In the genomic region with DNA sequence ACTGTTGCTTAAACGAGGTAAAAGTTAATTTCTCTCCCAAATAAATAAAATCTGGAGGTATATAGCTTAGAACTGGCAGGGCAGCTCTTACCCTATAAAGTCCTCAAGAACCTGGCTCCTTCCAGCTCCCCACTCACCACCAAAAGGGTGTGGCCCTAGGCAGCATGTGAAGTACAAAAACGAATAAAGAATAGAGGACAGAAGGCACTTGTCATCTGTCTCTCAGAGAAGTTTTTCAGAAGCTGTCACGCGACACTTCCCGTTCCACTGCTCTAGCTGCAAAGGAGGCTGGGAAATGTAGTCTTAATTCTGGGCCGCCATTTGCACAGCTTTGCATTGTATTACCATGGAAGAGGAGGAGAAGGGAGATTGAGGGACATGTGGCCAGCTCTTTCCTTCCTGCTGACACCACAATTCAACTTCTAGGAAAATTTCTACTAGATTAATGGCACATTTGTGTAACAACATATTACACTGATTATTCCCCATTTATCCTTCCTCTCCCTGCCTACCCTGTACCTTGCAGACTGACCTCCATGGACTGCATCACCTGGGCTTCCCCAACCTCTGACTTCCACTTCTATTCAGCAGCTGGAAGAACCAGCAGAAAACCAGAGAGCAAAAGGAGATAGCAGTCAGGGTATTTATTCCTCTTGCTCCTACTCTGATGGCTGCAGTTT, we compare ENCODE assay signal across 8 cellular contexts.
A peak's percentile ranks its signal among the peaks of the same experiment; 100 is the strongest.
DNase-seq lines count a peak whose midpoint lies in the region; ATAC-seq, FAIRE-seq and TF ChIP-seq lines count a peak whose summit lies in the region.

No MANE protein-coding gene starts in this region.

- TF ChIP-seq RAD21 in H1 (IDR thresholded peaks at IDR 0.05 in 1 of 2, conservative IDR thresholded peaks at IDR 0.05 in 1 of 2; ENCODE audit: low read depth in 2 of 2, low read length in 2 of 2), result no peak

- H3K4me3 Mint-ChIP-seq in activated CD8-positive, alpha-beta T cell treated with anti-CD3 and anti-CD28 coated beads for 36 hours, result peak overlapping the region; percentile 45

- peak overlapping the region; percentile 21 for H3K27ac Mint-ChIP-seq in activated CD8-positive, alpha-beta T cell treated with anti-CD3 and anti-CD28 coated beads for 36 hours

- peak overlapping the region; percentile 37 for H3K4me3 ChIP-seq in BJ (ENCODE audit: low read depth, low read length)
- H3K4me3 ChIP-seq in H1 (ENCODE audit: extremely low read depth in 1 of 4, insufficient read depth in 2 of 4, low read depth in 3 of 4, low read length in 4 of 4), result peak overlapping the region in 1 of 4 experiments; percentile 53; a peak in 4 of 8 replicates

- no peaks in the 10 kb centered on the region for H3K36me3 Mint-ChIP-seq in activated CD8-positive, alpha-beta T cell treated with anti-CD3 and anti-CD28 coated beads for 36 hours (ENCODE audit: low read depth)

- TF ChIP-seq EP300 in H1 (IDR thresholded peaks at IDR 0.05; ENCODE audit: borderline replicate concordance in 1 of 2, low read depth in 2 of 2, low read length in 2 of 2), result no peak

- H2BK15ac ChIP-seq in H1 (ENCODE audit: low read length), result no peak overlapping the region

- no peak overlapping the region for H2AK5ac ChIP-seq in H1 (ENCODE audit: low read depth, low read length)

- H3K14ac ChIP-seq in H1 (ENCODE audit: insufficient read length), result no peak overlapping the region

- H2AFZ ChIP-seq in H1 (ENCODE audit: low read length), result peak overlapping the region; percentile 100

- no peak for TF ChIP-seq POLR2A in H1 (IDR thresholded peaks at IDR 0.05; ENCODE audit: control extremely low read depth in 1 of 2, low read depth in 2 of 2, low read length in 2 of 2)

- H2BK12ac ChIP-seq in H1 (ENCODE audit: low read depth, low read length), result no peak overlapping the region

- H3K79me1 ChIP-seq in H1 (ENCODE audit: low read depth, low read length), result no peaks in the 10 kb centered on the region

- H3K9me3 Mint-ChIP-seq in activated CD8-positive, alpha-beta T cell treated with anti-CD3 and anti-CD28 coated beads for 36 hours, result no peaks in the 10 kb centered on the region

- TF ChIP-seq CTCF in BJ (IDR thresholded peaks at IDR 0.05; ENCODE audit: insufficient read depth, low read depth, low read length), result no peak
- no peak for TF ChIP-seq CTCF in activated CD8-positive, alpha-beta T cell treated with anti-CD3 and anti-CD28 coated beads for 36 hours (IDR thresholded peaks at IDR 0.05)
- TF ChIP-seq CTCF in H1 (IDR thresholded peaks at IDR 0.05; ENCODE audit: control extremely low read depth in 1 of 3, insufficient read depth in 1 of 3, low read depth in 1 of 3, low read length in 3 of 3), result no peak

- no peak overlapping the region for H4K8ac ChIP-seq in H1 (ENCODE audit: extremely low read depth, insufficient read depth, low read length)

- H3K4ac ChIP-seq in H1 (replicated peaks; ENCODE audit: insufficient read length, low read depth, low read length), result no peak overlapping the region

- intact Hi-C loops in activated CD8-positive, alpha-beta T cell treated with anti-CD3 and anti-CD28 coated beads for 36 hours (cut with micrococcal nuclease), result no loop called here

- no peaks in the 10 kb centered on the region; the same call in 1 of the 2 replicates for H3K23me2 ChIP-seq in H1 (ENCODE audit: low read depth, low read length)

- H4K20me1 ChIP-seq in H1 (replicated peaks in 1 of 2; ENCODE audit: control insufficient read depth in 1 of 2, insufficient read depth in 2 of 2, low read length in 2 of 2), result no peaks in the 10 kb centered on the region

- no peak overlapping the region for H3K27ac ChIP-seq in H1 (ENCODE audit: low read depth, low read length)

- H3K4me2 ChIP-seq in H1 (ENCODE audit: insufficient read depth in 1 of 2, low read depth in 2 of 2, low read length in 2 of 2), result peak overlapping the region; percentile 45 to 62; a peak in 3 of 4 replicates

- no peaks in the 10 kb centered on the region for H3K4me1 ChIP-seq in H1 (replicated peaks in 1 of 4; ENCODE audit: control insufficient read depth in 3 of 4, insufficient read depth in 4 of 4, low read length in 3 of 4)

- H3K36me3 ChIP-seq in BJ (ENCODE audit: control insufficient read depth, insufficient read depth, low read length), result no peaks in the 10 kb centered on the region
- no peaks in the 10 kb centered on the region for H3K36me3 ChIP-seq in H1 (ENCODE audit: control insufficient read depth in 2 of 4, insufficient read depth in 4 of 4, low read length in 3 of 4)

- H3K9me3 ChIP-seq in H1 (ENCODE audit: insufficient read depth in 2 of 2, low read depth in 1 of 2, low read length in 1 of 2), result no peaks in the 10 kb centered on the region; a peak in 2 of 4 replicates

- H3K4me1 Mint-ChIP-seq in activated CD8-positive, alpha-beta T cell treated with anti-CD3 and anti-CD28 coated beads for 36 hours (ENCODE audit: low read depth), result peaks cover 5% of the 10 kb centered on the region

- no peaks in the 10 kb centered on the region for H3K79me2 ChIP-seq in H1 (ENCODE audit: control insufficient read depth in 1 of 2, insufficient read depth in 2 of 2, low read length in 2 of 2)

- POLR2A ChIA-PET in BJ (lab: Charles Lee), result interaction anchor here (0.6 kb wide), 1 partner anchor 505 kb away, joined by 3 read pairs; no protein-coding TSS in a partner anchor
- POLR2A ChIA-PET in activated CD8-positive, alpha-beta T cell treated with anti-CD3 and anti-CD28 coated beads for 36 hours (lab: Charles Lee), result interaction anchor here (0.5 to 1.2 kb wide), 2 partner anchors 31 to 106 kb away, joined by 3 read pairs; no protein-coding TSS in a partner anchor
- POLR2A ChIA-PET in H1 (lab: Charles Lee; ENCODE audit: partially characterized antibody), result interaction anchor here (0.7 to 1.2 kb wide), 3 partner anchors 10 to 27 kb away, joined by 3 to 4 read pairs (median 3); no protein-coding TSS in a partner anchor

- H3K27me3 Mint-ChIP-seq in activated CD8-positive, alpha-beta T cell treated with anti-CD3 and anti-CD28 coated beads for 36 hours, result peaks cover 4% of the 10 kb centered on the region

- no peaks in the 10 kb centered on the region for H3K27me3 ChIP-seq in BJ (ENCODE audit: control insufficient read depth, insufficient read depth, low read length)
- no peaks in the 10 kb centered on the region; a peak in 1 of 7 replicates for H3K27me3 ChIP-seq in H1 (replicated peaks in 1 of 4; ENCODE audit: control insufficient read depth in 3 of 4, extremely low read depth in 1 of 4, insufficient read depth in 3 of 4, low read length in 3 of 4)

- H4K91ac ChIP-seq in H1 (replicated peaks; ENCODE audit: insufficient read length, low read length), result no peak overlapping the region

- DNase-seq in BJ (ENCODE audit: low read depth), result no peak
- peak; percentile 95 for DNase-seq in NCI-H748 (lab: John Stamatoyannopoulos, UW; ENCODE audit: unreplicated experiment)
- peak; percentile 84 for DNase-seq in activated CD8-positive, alpha-beta T cell treated with anti-CD3 and anti-CD28 coated beads for 36 hours
- peak; percentile 5 to 52 for DNase-seq in H1 (ENCODE audit: low read depth in 1 of 2, low spot score in 2 of 2)
- peak; percentile 32 for DNase-seq in midbrain (lab: John Stamatoyannopoulos, UW)
- DNase-seq in stimulated activated CD8-positive, alpha-beta memory T cell treated with anti-CD3 and anti-CD28 coated beads, Interleukin-7, amount 100 ng/mL, for 1 hour (ENCODE audit: low read depth in 2 of 2), result peak; percentile 2 to 18

- CTCF ChIA-PET in BJ (lab: Yijun Ruan, JAX), result interaction anchor here (0.8 to 1.8 kb wide), 5 partner anchors 10 to 17 kb away, joined by 3 to 6 read pairs (median 3); no protein-coding TSS in a partner anchor
- CTCF ChIA-PET in activated CD8-positive, alpha-beta T cell treated with anti-CD3 and anti-CD28 coated beads for 36 hours (lab: Charles Lee), result interaction anchor here (0.6 to 2.2 kb wide), 8 partner anchors 8 to 422 kb away, joined by 3 to 8 read pairs (median 6); partner anchors contain the start of gene CCDC71L
- CTCF ChIA-PET in H1 (lab: Charles Lee; ENCODE audit: partially characterized antibody), result interaction anchor here (0.7 to 1.6 kb wide), 5 partner anchors 13 to 140 kb away, joined by 3 to 8 read pairs (median 4); no protein-coding TSS in a partner anchor

- ATAC-seq in GM19372 (IDR thresholded peaks at IDR 0.05; ENCODE audit: low read depth, unreplicated experiment) (peak; percentile 100), HG03442 (IDR thresholded peaks at IDR 0.05; ENCODE audit: unreplicated experiment) (peak; percentile 98)
- ATAC-seq in activated CD8-positive, alpha-beta T cell treated with anti-CD3 and anti-CD28 coated beads for 36 hours, result peak; percentile 100

- no peak overlapping the region for H3K18ac ChIP-seq in H1 (ENCODE audit: extremely low read depth, low read length)

- H3K23ac ChIP-seq in H1 (ENCODE audit: insufficient read length), result no peak overlapping the region

- H2BK5ac ChIP-seq in H1 (ENCODE audit: low read depth, low read length), result no peak overlapping the region

- peak; percentile 72 for FAIRE-seq in H1 (lab: Jason Lieb, UNC)

- H3K9ac ChIP-seq in H1 (replicated peaks in 1 of 4; ENCODE audit: extremely low read depth in 1 of 4, low read depth in 3 of 4, low read length in 3 of 4), result no peak overlapping the region

- H4K5ac ChIP-seq in H1 (ENCODE audit: insufficient read length, low read depth, low read length), result no peak overlapping the region

- 18% methylated on average over 6 of the region's 6 CpGs; no CpG with 5 or more reads in 1 of the 2 experiments for WGBS in H1 (ENCODE audit: extremely low coverage in 1 of 2, insufficient coverage in 1 of 2, insufficient read length in 1 of 2, insufficient replicate concordance in 2 of 2, low coverage in 1 of 2, low lambda C conversion rate in 2 of 2, missing lambda C conversion rate in 1 of 2), 2 experiments

- no peak overlapping the region for H3K56ac ChIP-seq in H1 (replicated peaks; ENCODE audit: insufficient read length, low read depth, low read length)

- no peak overlapping the region for H2BK20ac ChIP-seq in H1 (ENCODE audit: low read length)

- no peak overlapping the region for H2BK120ac ChIP-seq in H1 (replicated peaks; ENCODE audit: low read depth, low read length)

TF ChIP-seq in H1, 55 proteins besides CTCF, POLR2A, EP300 and RAD21 (continues in another document):
- TF ChIP-seq BCL11A (IDR thresholded peaks at IDR 0.05; ENCODE audit: low read depth in 2 of 2, low read length in 2 of 2), result no peak
- no peak for TF ChIP-seq ATF3 (IDR thresholded peaks at IDR 0.05; ENCODE audit: insufficient read depth, low read depth, low read length)
- no peak for TF ChIP-seq SP4 (IDR thresholded peaks at IDR 0.05; ENCODE audit: low read length)
- no peak for TF ChIP-seq RNF2 (IDR thresholded peaks at IDR 0.05; ENCODE audit: borderline replicate concordance, low read depth, low read length, missing control alignments, poor library complexity, severe bottlenecking)
- no peak for TF ChIP-seq BACH1 (IDR thresholded peaks at IDR 0.05; ENCODE audit: low read length)
- no peak for TF ChIP-seq CBX8 (IDR thresholded peaks at IDR 0.05; ENCODE audit: borderline replicate concordance, low read depth, low read length)
- no peak for TF ChIP-seq CTBP2 (IDR thresholded peaks at IDR 0.05; ENCODE audit: borderline replicate concordance, insufficient read depth, insufficient read length, low read length)
- TF ChIP-seq NRF1 (IDR thresholded peaks at IDR 0.05; ENCODE audit: low read depth, low read length), result no peak
